Comparison of ENCODE assay signal across 9 cellular contexts in the genomic region with DNA sequence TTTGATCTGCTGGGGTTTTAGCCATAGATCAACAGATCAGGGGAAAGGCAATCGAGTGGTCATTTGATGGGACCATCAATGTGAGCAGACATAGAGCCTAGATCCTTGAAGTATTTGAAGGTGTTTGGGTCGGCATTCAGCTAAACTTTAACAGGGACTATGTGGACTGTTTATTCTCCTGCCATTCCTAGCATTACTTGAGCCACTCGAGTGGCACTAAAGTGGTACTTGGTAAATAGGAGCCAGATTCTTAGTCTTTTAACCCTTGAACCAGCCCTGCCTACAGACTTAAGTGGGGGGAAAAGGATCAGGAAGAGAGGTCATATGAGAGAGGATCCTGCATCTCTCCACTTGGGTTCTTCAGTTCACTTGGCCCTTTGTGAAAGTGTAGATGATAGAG. TPM values are rescaled to one million over a fixed set of nuclear protein-coding genes. Genes with fewer than 3 reads are reported as not detected.
DNase-seq lines count a peak whose midpoint lies in the region; ATAC-seq and TF ChIP-seq lines count a peak whose summit lies in the region.
"Had no signal": no experiment of that assay in that cellular context is flagged by ENCODE, and none has a peak within 500 bp of the region (broad histone marks: within the 10 kb centered on the region; RNA-seq: fewer than 3 reads in every experiment).

No MANE protein-coding gene starts in this region.

- CTCF ChIA-PET in PC-3 (lab: Charles Lee) = no interaction called here

- H3K79me1 ChIP-seq in neuronal stem cell (ENCODE audit: low read depth, low read length) = peaks cover 3% of the 10 kb centered on the region

- no peak for ATAC-seq in PC-3
- no peak for ATAC-seq in GM21515 (IDR thresholded peaks at IDR 0.05; ENCODE audit: unreplicated experiment)
- no peak for ATAC-seq in GM21423 (IDR thresholded peaks at IDR 0.05; ENCODE audit: unreplicated experiment)
- ATAC-seq: GM23338, HepG2 had no signal

- no peak overlapping the region for H3K4ac ChIP-seq in neuronal stem cell (ENCODE audit: low read length)

- H3K23ac ChIP-seq in neuronal stem cell (ENCODE audit: low read depth, low read length, poor library complexity) = no peak overlapping the region

- H3K27ac ChIP-seq in PC-3 (ENCODE audit: low read length) (no peak overlapping the region), skin epidermis (peak overlapping the region in 15 of 21 experiments; percentile 9 to 89 (median 43)), neuronal stem cell (replicated peaks; ENCODE audit: low read length) (no peak overlapping the region)

- H3K9me2 ChIP-seq in PC-3 (replicated peaks; ENCODE audit: low read length) = no peaks in the 10 kb centered on the region

- no CpG with 5 or more reads among the region's 3 CpGs for WGBS in neuronal stem cell (ENCODE audit: extremely low coverage in 2 of 2, insufficient read length in 2 of 2, insufficient replicate concordance in 1 of 2), 2 donors

- no peak overlapping the region for H2BK120ac ChIP-seq in neuronal stem cell (ENCODE audit: low read depth, low read length)

- peaks cover 53% of the 10 kb centered on the region for H3K4me1 ChIP-seq in PC-3 (ENCODE audit: insufficient read depth, low read length)
- peaks cover 3 to 4% of the 10 kb centered on the region in 2 donors for H3K4me1 ChIP-seq in neuronal stem cell (ENCODE audit: control insufficient read depth in 2 of 2, insufficient read depth in 1 of 2, low read depth in 1 of 2, low read length in 2 of 2)

- peaks cover 32% of the 10 kb centered on the region; the same call in 1 of the 2 replicates for H3K36me3 ChIP-seq in PC-3 (ENCODE audit: low read depth, low read length)
- peaks cover 0 to 10% of the 10 kb centered on the region in 2 donors for H3K36me3 ChIP-seq in neuronal stem cell (replicated peaks in 1 of 2; ENCODE audit: control insufficient read depth in 2 of 2, insufficient read depth in 2 of 2, low read length in 2 of 2)

- no peak overlapping the region for H3K14ac ChIP-seq in neuronal stem cell (ENCODE audit: low read length)

- H3F3A ChIP-seq in PC-3 (ENCODE audit: low read length, unreplicated experiment) = no peaks in the 10 kb centered on the region

- H3K27me3 ChIP-seq in PC-3 (ENCODE audit: low read length) = no peaks in the 10 kb centered on the region
- H3K27me3 ChIP-seq in neuronal stem cell (ENCODE audit: control insufficient read depth in 3 of 3, insufficient read depth in 3 of 3, low read depth in 1 of 3, low read length in 3 of 3) = no peaks in the 10 kb centered on the region

- H3K4me3 ChIP-seq in GM12864 (ENCODE audit: low read depth, low read length) (peak overlapping the region; percentile 44), PC-3 (ENCODE audit: low read length) (peak overlapping the region; percentile 39), epithelial cell of proximal tubule (ENCODE audit: low read depth, low read length) (peak overlapping the region; percentile 81), skin epidermis (peak overlapping the region in 1 of 7 experiments; percentile 12), neuronal stem cell (ENCODE audit: low read length in 2 of 2) (no peak overlapping the region)
- H3K4me3 ChIP-seq: GM23338 had no signal

- H3K4me2 ChIP-seq in PC-3 (ENCODE audit: low read length) = peak overlapping the region; percentile 68
- no peak overlapping the region for H3K4me2 ChIP-seq in neuronal stem cell (ENCODE audit: insufficient read depth, low read length, poor library complexity, severe bottlenecking)
- H3K4me2 ChIP-seq: GM23338 had no signal

- intact Hi-C loops in PC-3 (cut with micrococcal nuclease) = no loop called here

- DNase-seq in GM12864 (ENCODE audit: low read depth) (no peak), PC-3 (no peak), epithelial cell of proximal tubule (ENCODE audit: low read depth) (no peak), neuronal stem cell (ENCODE audit: low spot score) (no peak)

- H4K91ac ChIP-seq in neuronal stem cell (ENCODE audit: low read depth, low read length, poor library complexity) = no peak overlapping the region

- no TSS peak for BruUV-seq in PC-3 (replicated peaks; lab: Mats Ljungman, UMichigan)

- H3K9ac ChIP-seq in PC-3 (ENCODE audit: low read length) (no peak overlapping the region), neuronal stem cell (ENCODE audit: low read depth, low read length, poor library complexity) (no peak overlapping the region)

- H3K9me3 ChIP-seq in PC-3 (ENCODE audit: low read length) (no peaks in the 10 kb centered on the region), neuronal stem cell (replicated peaks in 1 of 2; ENCODE audit: control insufficient read depth in 2 of 2, insufficient read depth in 1 of 2, low read depth in 1 of 2, low read length in 2 of 2) (no peaks in the 10 kb centered on the region)

- H4K20me1 ChIP-seq in PC-3 (ENCODE audit: low read length) = peaks cover 26% of the 10 kb centered on the region

- no peak overlapping the region for H2AFZ ChIP-seq in PC-3 (ENCODE audit: low read length)
- H2AFZ ChIP-seq in neuronal stem cell (ENCODE audit: low read length) = no peak overlapping the region
- H2AFZ ChIP-seq: GM23338 had no signal

- H2AK5ac ChIP-seq in neuronal stem cell (ENCODE audit: low read depth, low read length) = no peak overlapping the region

- H2BK15ac ChIP-seq in neuronal stem cell (ENCODE audit: low read length) = no peak overlapping the region

- H4K8ac ChIP-seq in neuronal stem cell (ENCODE audit: low read depth, low read length) = no peak overlapping the region

- POLR2A ChIA-PET in PC-3 (lab: Charles Lee; ENCODE audit: unreplicated experiment) = no interaction called here

- H2BK5ac ChIP-seq in neuronal stem cell (ENCODE audit: low read length) = no peak overlapping the region

- no peak overlapping the region for H3K18ac ChIP-seq in neuronal stem cell (ENCODE audit: low read length)

- no peak overlapping the region for H2BK12ac ChIP-seq in neuronal stem cell (ENCODE audit: low read length)

- TF ChIP-seq CTCF in GM12864 (IDR thresholded peaks at IDR 0.05; ENCODE audit: low read depth, low read length, missing control alignments) = no peak
- no peak for TF ChIP-seq CTCF in PC-3 (conservative IDR thresholded peaks at IDR 0.05; ENCODE audit: low read depth, low read length)
- TF ChIP-seq CTCF in epithelial cell of proximal tubule (conservative IDR thresholded peaks at IDR 0.05; ENCODE audit: low read depth, low read length) = no peak

- H3K79me2 ChIP-seq in PC-3 (ENCODE audit: low read length) = peaks cover 88% of the 10 kb centered on the region

RNA-seq across cellular contexts. Expression of gene MSN, which starts 3.8 kb away (rescaled TPM):
- total RNA-seq in PC-3 (2014; rRNA removed) (308 and 350 TPM in 2 replicates), epithelial cell of proximal tubule (299 and 385 TPM in 2 replicates)
- 96.0 TPM for polyA plus RNA-seq in neuronal stem cell (2013, experiment 1 of 2)
- polyA plus RNA-seq in neuronal stem cell (2013, experiment 2 of 2) = 95.2 TPM
- total RNA-seq: HepG2 had no signal

Comparison
In these comparisons a context has a peak if more than half of its experiments do, and no peak if none do; other contexts are left out.
1. H3K4me3 ChIP-seq: peak in GM12864 (single experiment), PC-3 (single experiment) and epithelial cell of proximal tubule (single experiment); none in neuronal stem cell (0 of 2).
2. H3K27ac ChIP-seq: peak in skin epidermis (15 of 21); none in PC-3 (single experiment) and neuronal stem cell (single experiment).